In genomic region chr10:29163746-29164145, GRCh38 we compare ENCODE assay signal across 20 cellular contexts.
DNase-seq lines count a peak whose midpoint lies in the region; TF ChIP-seq lines count a peak whose summit lies in the region.
"Had no signal": no experiment of that assay in that cellular context is flagged by ENCODE, and none has a peak within 500 bp of the region (broad histone marks: within the 10 kb centered on the region; RNA-seq: fewer than 3 reads in every experiment).

No MANE protein-coding gene starts in this region.

- TF ChIP-seq CTCF in AG10803 (conservative IDR thresholded peaks at IDR 0.05; ENCODE audit: low read length), result no peak
- TF ChIP-seq CTCF in chondrocyte (IDR thresholded peaks at IDR 0.05), result no peak

- H3K4me1 Mint-ChIP-seq in chondrocyte (ENCODE audit: low read depth), result peaks cover 31% of the 10 kb centered on the region
- H3K4me1 Mint-ChIP-seq: activated naive CD4-positive, alpha-beta T cell treated with anti-CD3 and anti-CD28 coated beads, Interleukin-2, amount 10 ng/mL, durations not matched to agents 7 days and 5 days; central memory CD8-positive, alpha-beta T cell; naive B cell; stimulated activated effector memory CD8-positive, alpha-beta T cell treated with anti-CD3 and anti-CD28 coated beads, Interleukin-12 subunit alpha, Interleukin-12 subunit beta, amount 100 ng/mL, for 72 hours had no signal

- H3K27ac Mint-ChIP-seq in chondrocyte (ENCODE audit: unreplicated experiment), result peak overlapping the region; percentile 65
- H3K27ac Mint-ChIP-seq: activated naive CD4-positive, alpha-beta T cell treated with anti-CD3 and anti-CD28 coated beads, Interleukin-2, amount 10 ng/mL, durations not matched to agents 7 days and 5 days; naive B cell; stimulated activated effector memory CD8-positive, alpha-beta T cell treated with anti-CD3 and anti-CD28 coated beads, Interleukin-12 subunit alpha, Interleukin-12 subunit beta, amount 100 ng/mL, for 72 hours had no signal

- no peak overlapping the region for H3K4me3 ChIP-seq in AG10803 (ENCODE audit: low read length)
- H3K4me3 ChIP-seq: BLaER1 treated with 17β-estradiol and CSF1 and Interleukin-3, amounts not matched to agents 10 nM and 100 nM; vagina had no signal

- no peaks in the 10 kb centered on the region for H3K27me3 Mint-ChIP-seq in chondrocyte (ENCODE audit: low read depth)

- DNase-seq in AG10803 (ENCODE audit: low read depth) (peak; percentile 47), LHCN-M2 (ENCODE audit: low read depth) (peak; percentile 35), chondrocyte (ENCODE audit: low spot score) (no peak), kidney tubule cell (ENCODE audit: low spot score) (peak; percentile 91), nucleus accumbens (lab: John Stamatoyannopoulos, UW) (no peak), NCI-H1105 (lab: John Stamatoyannopoulos, UW) (no peak)
- DNase-seq in activated CD8-positive, alpha-beta memory T cell treated with anti-CD3 and anti-CD28 coated beads for 24 hours, result no peak
- DNase-seq in NK-92 treated with Interleukin-12 subunit alpha and Interleukin-12 subunit beta, amount 100 ng/mL, for 24 hours (lab: John Stamatoyannopoulos, UW), result no peak
- DNase-seq: activated naive CD4-positive, alpha-beta T cell treated with anti-CD3 and anti-CD28 coated beads, Interleukin-2, amount 10 ng/mL, durations not matched to agents 7 days and 5 days; GF-D8; Kasumi-1; naive B cell; NCI-H2081; NCI-H82; SHP77 treated with DMSO at 0.1 percent for 48 hours; stimulated activated CD4-positive, alpha-beta T cell treated with anti-CD3 and anti-CD28 coated beads, Interleukin-4, amount 100 ng/mL, for 24 hours had no signal

- H3K9me3 Mint-ChIP-seq in chondrocyte (ENCODE audit: low read depth), result peaks cover 35% of the 10 kb centered on the region
- H3K9me3 Mint-ChIP-seq: activated naive CD4-positive, alpha-beta T cell treated with anti-CD3 and anti-CD28 coated beads, Interleukin-2, amount 10 ng/mL, durations not matched to agents 7 days and 5 days had no signal

- peaks cover 14% of the 10 kb centered on the region for H3K36me3 Mint-ChIP-seq in chondrocyte (ENCODE audit: low read depth)
- H3K36me3 Mint-ChIP-seq: activated naive CD4-positive, alpha-beta T cell treated with anti-CD3 and anti-CD28 coated beads, Interleukin-2, amount 10 ng/mL, durations not matched to agents 7 days and 5 days; stimulated activated effector memory CD8-positive, alpha-beta T cell treated with anti-CD3 and anti-CD28 coated beads, Interleukin-12 subunit alpha, Interleukin-12 subunit beta, amount 100 ng/mL, for 72 hours had no signal

- no peak overlapping the region for H3K4me3 Mint-ChIP-seq in chondrocyte (ENCODE audit: unreplicated experiment)
- H3K4me3 Mint-ChIP-seq: activated naive CD4-positive, alpha-beta T cell treated with anti-CD3 and anti-CD28 coated beads, Interleukin-2, amount 10 ng/mL, durations not matched to agents 7 days and 5 days; central memory CD8-positive, alpha-beta T cell; naive B cell; stimulated activated effector memory CD8-positive, alpha-beta T cell treated with anti-CD3 and anti-CD28 coated beads, Interleukin-12 subunit alpha, Interleukin-12 subunit beta, amount 100 ng/mL, for 72 hours had no signal

Comparison
In these comparisons a context has a peak if more than half of its experiments do, and no peak if none do; other contexts are left out.
1. DNase-seq: peak in AG10803 (single experiment), LHCN-M2 (single experiment) and kidney tubule cell (single experiment); none in chondrocyte (single experiment), nucleus accumbens (0 of 56), activated CD8-positive, alpha-beta memory T cell treated with anti-CD3 and anti-CD28 coated beads for 24 hours (single experiment), NCI-H1105 (single experiment) and NK-92 treated with Interleukin-12 subunit alpha and Interleukin-12 subunit beta, amount 100 ng/mL, for 24 hours (single experiment).